Comparison of ENCODE assay signal across 8 cellular contexts in the genomic region with DNA sequence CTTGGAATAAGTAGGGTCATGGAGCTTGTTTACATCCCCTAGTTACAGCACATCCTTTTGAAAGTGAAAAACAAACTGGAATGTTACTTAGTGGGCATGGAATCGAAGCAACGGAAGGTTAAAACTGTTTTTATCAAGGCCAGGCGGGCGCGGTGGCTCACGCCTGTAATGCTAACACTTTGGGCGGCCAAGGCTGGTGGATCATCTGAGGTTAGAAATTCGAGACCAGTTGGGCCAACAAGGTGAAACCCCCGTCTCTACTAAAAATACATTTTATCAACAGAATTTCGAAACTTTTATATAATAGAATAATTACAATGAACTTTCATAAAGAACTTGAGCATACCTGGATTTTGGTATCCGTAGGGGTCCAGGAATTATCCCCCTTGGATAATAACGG. TPM values are rescaled to one million over a fixed set of nuclear protein-coding genes. Genes with fewer than 3 reads are reported as not detected.
DNase-seq lines count a peak whose midpoint lies in the region; ATAC-seq and TF ChIP-seq lines count a peak whose summit lies in the region.

No MANE protein-coding gene starts in this region.

- peaks cover 0 to 12% (median 0%) of the 10 kb centered on the region in 5 donors for H3K27me3 Mint-ChIP-seq in naive thymus-derived CD4-positive, alpha-beta T cell

- DNase-seq in AG04450 (ENCODE audit: low read depth, low spot score) (no peak), LNCaP clone FGC (ENCODE audit: low read depth) (no peak), colonic mucosa (no peak), NCI-H226 (no peak), NAMALWA (ENCODE audit: low spot score) (no peak), NCI-H345 (lab: John Stamatoyannopoulos, UW) (no peak)
- DNase-seq in naive thymus-derived CD4-positive, alpha-beta T cell, result no peak
- no peak for DNase-seq in effector CD4-positive, alpha-beta T cell

- H3K9me3 ChIP-seq in AG04450 (ENCODE audit: control insufficient read depth, insufficient read depth, low read length) (no peaks in the 10 kb centered on the region; the same call in 1 of the 2 replicates), colonic mucosa (no peaks in the 10 kb centered on the region)
- no peaks in the 10 kb centered on the region for H3K9me3 ChIP-seq in naive thymus-derived CD4-positive, alpha-beta T cell (ENCODE audit: control insufficient read depth in 2 of 3, low read length in 3 of 3)

- peak overlapping the region; percentile 79 for H3K4me3 ChIP-seq in AG04450 (ENCODE audit: low read depth, low read length)
- H3K4me3 ChIP-seq in LNCaP clone FGC (ENCODE audit: low read depth, low read length), result peak overlapping the region; percentile 96
- peak overlapping the region; percentile 89 for H3K4me3 ChIP-seq in colonic mucosa
- no peak overlapping the region for H3K4me3 ChIP-seq in naive thymus-derived CD4-positive, alpha-beta T cell (ENCODE audit: low read length)

- H3K36me3 ChIP-seq in colonic mucosa, result peaks cover 4% of the 10 kb centered on the region
- peaks cover 3 to 20% (median 18%) of the 10 kb centered on the region in 3 experiments for H3K36me3 ChIP-seq in naive thymus-derived CD4-positive, alpha-beta T cell (ENCODE audit: control insufficient read depth in 2 of 3, insufficient read depth in 3 of 3, low read length in 3 of 3)

- CTCF ChIA-PET in AG04450 (lab: Charles Lee), result interaction anchor here (0.6 to 1.7 kb wide), 3 partner anchors 263 to 553 kb away, joined by 3 to 6 read pairs (median 4); no protein-coding TSS in a partner anchor
- CTCF ChIA-PET in naive thymus-derived CD4-positive, alpha-beta T cell (lab: Charles Lee), result interaction anchor here (0.6 to 0.8 kb wide), 2 partner anchors 19 to 22 kb away, joined by 3 read pairs; no protein-coding TSS in a partner anchor

- peaks cover 0 to 4% (median 0%) of the 10 kb centered on the region in 11 donors for H3K9me3 Mint-ChIP-seq in naive thymus-derived CD4-positive, alpha-beta T cell

- POLR2A ChIA-PET in AG04450 (lab: Yijun Ruan, JAX), result interaction anchor here (0.6 to 2.0 kb wide), 3 partner anchors 10 to 164 kb away, joined by 3 to 11 read pairs (median 4); partner anchors contain the start of gene DDX56
- POLR2A ChIA-PET in naive thymus-derived CD4-positive, alpha-beta T cell (lab: Charles Lee), result interaction anchor here (0.7 to 4.7 kb wide), 13 partner anchors 8 to 330 kb away, joined by 3 to 53 read pairs (median 12); partner anchors contain the start of genes DDX56, H2AZ2, NUDCD3 and OGDH

- H3K27ac ChIP-seq in AG04450 (ENCODE audit: low read depth, low read length) (peak overlapping the region; percentile 95), colonic mucosa (peak overlapping the region; percentile 99)
- H3K27ac ChIP-seq in naive thymus-derived CD4-positive, alpha-beta T cell (ENCODE audit: low read depth, low read length), result peak overlapping the region; percentile 90

- peak overlapping the region; percentile 95 to 99 (median 98) for H3K27ac Mint-ChIP-seq in naive thymus-derived CD4-positive, alpha-beta T cell

- peaks cover 13 to 49% (median 38%) of the 10 kb centered on the region in 7 donors for H3K4me1 Mint-ChIP-seq in naive thymus-derived CD4-positive, alpha-beta T cell

- peaks cover 5% of the 10 kb centered on the region for H3K27me3 ChIP-seq in AG04450 (ENCODE audit: control insufficient read depth, insufficient read depth, low read length)
- no peaks in the 10 kb centered on the region for H3K27me3 ChIP-seq in colonic mucosa
- H3K27me3 ChIP-seq in naive thymus-derived CD4-positive, alpha-beta T cell (ENCODE audit: control insufficient read depth in 2 of 2, insufficient read depth in 2 of 2, low read length in 2 of 2), result no peaks in the 10 kb centered on the region

- ATAC-seq in naive thymus-derived CD4-positive, alpha-beta T cell, result no peak

- H3K4me1 ChIP-seq in colonic mucosa, result peaks cover 14% of the 10 kb centered on the region
- peaks cover 14 to 19% of the 10 kb centered on the region in 2 donors for H3K4me1 ChIP-seq in naive thymus-derived CD4-positive, alpha-beta T cell (ENCODE audit: control insufficient read depth in 2 of 2, insufficient read depth in 2 of 2, low read length in 2 of 2)

- peaks cover 5 to 18% (median 13%) of the 10 kb centered on the region in 5 donors for H3K36me3 Mint-ChIP-seq in naive thymus-derived CD4-positive, alpha-beta T cell

- intact Hi-C loops in colonic mucosa (cut with DNase I), result loop anchor here (5.0 kb wide), 1 partner anchor 214 kb away; the partner anchor contains the start of gene PPIA
- intact Hi-C loops in naive thymus-derived CD4-positive, alpha-beta T cell (cut with micrococcal nuclease), result loop anchor here (2.0 to 5.0 kb wide), 7 partner anchors 168 to 554 kb away; partner anchors contain the start of genes MYO1G (in 2 of the 2), POLD2 (in 1 of the 2) and YKT6 (in 1 of the 2)

- peak overlapping the region in 1 of 2 donors; percentile 95 for H3K9ac ChIP-seq in colonic mucosa (ENCODE audit: low read depth in 2 of 2, low read length in 2 of 2)

- TF ChIP-seq CTCF in AG04450 (IDR thresholded peaks at IDR 0.05; ENCODE audit: low read depth, low read length), result no peak
- no peak for TF ChIP-seq CTCF in LNCaP clone FGC (IDR thresholded peaks at IDR 0.05; ENCODE audit: control insufficient read depth, extremely low read depth, insufficient read depth)
- TF ChIP-seq CTCF in colonic mucosa (IDR thresholded peaks at IDR 0.05), result no peak

- H3K4me3 Mint-ChIP-seq in naive thymus-derived CD4-positive, alpha-beta T cell, result peak overlapping the region; percentile 86 to 97 (median 92)

RNA-seq across cellular contexts. Expression of gene TMED4, which starts 1.1 kb away (rescaled TPM):
- 76.4 and 78.4 TPM in 2 replicates for polyA plus RNA-seq in AG04450 (2011; rRNA removed)
- 51.1 and 62.2 TPM in 2 replicates for polyA minus RNA-seq in AG04450 (2011; rRNA and poly(A)+ RNA removed)
- total RNA-seq in colonic mucosa, result 10 to 100 TPM; 81.7 to 96.9 TPM
- 10 to 100 TPM; 70.0 to 98.5 (median 95.3) TPM for total RNA-seq in naive thymus-derived CD4-positive, alpha-beta T cell
- 10 to 100 TPM; 61.6 to 93.7 TPM for polyA plus RNA-seq in naive thymus-derived CD4-positive, alpha-beta T cell

RNA-seq across cellular contexts. Expression of gene DDX56, which starts 9.4 kb away (rescaled TPM):
- polyA plus RNA-seq in AG04450 (2011; rRNA removed), result 45.9 and 52.6 TPM in 2 replicates
- 46.6 and 62.9 TPM in 2 replicates for polyA minus RNA-seq in AG04450 (2011; rRNA and poly(A)+ RNA removed)
- 10 to 100 TPM; 41.1 to 90.6 TPM for total RNA-seq in colonic mucosa
- total RNA-seq in naive thymus-derived CD4-positive, alpha-beta T cell, result 100 to 1,000 TPM in 2 of 5 experiments, 10 to 100 TPM in 3; 82.8 to 124 (median 100.0) TPM
- polyA plus RNA-seq in naive thymus-derived CD4-positive, alpha-beta T cell, result 10 to 100 TPM; 43.6 to 65.1 TPM

RNA-seq across cellular contexts. Expression of gene OGDH, which starts 23.3 kb away (rescaled TPM):
- polyA plus RNA-seq in AG04450 (2011; rRNA removed), result 35.8 and 38.6 TPM in 2 replicates
- polyA minus RNA-seq in AG04450 (2011; rRNA and poly(A)+ RNA removed), result 72.7 and 88.1 TPM in 2 replicates
- 100 to 1,000 TPM; 142 to 164 TPM for total RNA-seq in colonic mucosa
- 100 to 1,000 TPM in 1 of 5 experiments, 10 to 100 TPM in 4; 43.1 to 122 (median 66.3) TPM for total RNA-seq in naive thymus-derived CD4-positive, alpha-beta T cell
- polyA plus RNA-seq in naive thymus-derived CD4-positive, alpha-beta T cell, result 10 to 100 TPM; 20.3 to 25.0 TPM

RNA-seq across cellular contexts. Expression of gene NPC1L1, which starts 42.0 kb away (rescaled TPM):
- polyA plus RNA-seq in AG04450 (2011; rRNA removed), result 0.36 and 0.42 TPM in 2 replicates
- 0.17 and 0.37 TPM in 2 replicates for polyA minus RNA-seq in AG04450 (2011; rRNA and poly(A)+ RNA removed)
- under 1 TPM; 0.10 to 0.11 TPM for total RNA-seq in colonic mucosa
- under 1 TPM in 4 of 5 experiments, not detected in 1; 0.11 to 0.32 (median 0.21) TPM for total RNA-seq in naive thymus-derived CD4-positive, alpha-beta T cell
- polyA plus RNA-seq in naive thymus-derived CD4-positive, alpha-beta T cell, result not detected
